ENCODE assay signal across 10 cellular contexts in the genomic region with DNA sequence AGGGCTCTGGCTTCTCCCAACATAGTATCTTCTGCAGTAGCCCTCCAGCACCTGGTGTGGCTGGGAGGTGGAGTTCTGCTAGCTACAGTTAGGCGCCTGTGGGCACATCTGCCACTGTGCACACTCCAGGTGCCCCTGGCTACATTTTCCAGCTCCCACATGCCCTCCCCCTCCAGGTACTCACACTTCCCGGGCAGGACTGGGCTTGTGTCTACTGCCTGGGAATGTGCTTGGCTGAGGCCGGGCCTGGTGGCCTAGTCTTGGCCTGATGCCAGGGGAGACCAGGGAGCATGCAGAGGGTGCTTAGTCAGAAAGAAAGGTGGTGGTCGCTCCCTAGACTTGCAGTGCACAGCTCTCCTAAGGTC. TPM values are rescaled to one million over a fixed set of nuclear protein-coding genes. Genes with fewer than 3 reads are reported as not detected.
DNase-seq lines count a peak whose midpoint lies in the region; ATAC-seq and TF ChIP-seq lines count a peak whose summit lies in the region.
"Had no signal": no experiment of that assay in that cellular context is flagged by ENCODE, and none has a peak within 500 bp of the region (broad histone marks: within the 10 kb centered on the region; RNA-seq: fewer than 3 reads in every experiment).

No MANE protein-coding gene starts in this region.

- no peak overlapping the region for H3K4me3 Mint-ChIP-seq in WTC11

- no peak overlapping the region for H3K56ac ChIP-seq in mesendoderm (ENCODE audit: low read length)

- no peak overlapping the region for H3K18ac ChIP-seq in mesendoderm (ENCODE audit: low read length)

- no peaks in the 10 kb centered on the region for H3K9me3 Mint-ChIP-seq in WTC11

- no peak for TF ChIP-seq CTCF in prostate gland (IDR thresholded peaks at IDR 0.05)
- no peak for TF ChIP-seq CTCF in WTC11 (IDR thresholded peaks at IDR 0.05)

- POLR2A ChIA-PET in WTC11 (lab: Charles Lee), result interaction anchor here (0.6 to 3.6 kb wide), 2 partner anchors 10 to 37 kb away, joined by 3 to 75 read pairs; no protein-coding TSS in a partner anchor

- H3K9ac ChIP-seq in mesendoderm (ENCODE audit: low read length), result no peak overlapping the region

- no peaks in the 10 kb centered on the region for H3K27me3 Mint-ChIP-seq in WTC11 (ENCODE audit: low read depth)

- peaks cover 44% of the 10 kb centered on the region for H3K4me1 Mint-ChIP-seq in WTC11

- peaks cover 20% of the 10 kb centered on the region for H3K4me1 ChIP-seq in prostate gland (replicated peaks)
- peaks cover 10% of the 10 kb centered on the region for H3K4me1 ChIP-seq in mesendoderm (ENCODE audit: control insufficient read depth, low read depth, low read length)

- peaks cover 3% of the 10 kb centered on the region; the same call in 1 of the 2 replicates for H3K36me3 Mint-ChIP-seq in WTC11

- H2BK15ac ChIP-seq in mesendoderm (replicated peaks; ENCODE audit: low read depth), result no peak overlapping the region

- no peaks in the 10 kb centered on the region for H3K9me3 ChIP-seq in prostate gland

- peak; percentile 68 for DNase-seq in Daoy (ENCODE audit: low read depth)
- DNase-seq in NCI-H2196 treated with DMSO at 0.1 percent for 48 hours (lab: John Stamatoyannopoulos, UW; ENCODE audit: unreplicated experiment), result peak; percentile 86
- peak; percentile 74 for DNase-seq in prostate gland (ENCODE audit: low spot score)
- DNase-seq in WTC11 (ENCODE audit: low spot score), result no peak
- no peak for DNase-seq in cerebellar nuclear complex (lab: John Stamatoyannopoulos, UW)
- no peak for DNase-seq in mesendoderm
- DNase-seq: activated T-cell treated with anti-CD3 and anti-CD28 coated beads, Interleukin-2, amount 50 U/mL, for 1 hour had no signal

- H3K4me2 ChIP-seq in mesendoderm (ENCODE audit: low read length), result no peak overlapping the region

- no peak overlapping the region for H2BK5ac ChIP-seq in mesendoderm (ENCODE audit: low read length)

- no peak for ATAC-seq in GM19324 (IDR thresholded peaks at IDR 0.05; ENCODE audit: low FRiP score, unreplicated experiment)
- no peak for ATAC-seq in WTC11

- TF ChIP-seq POLR2A in prostate gland (IDR thresholded peaks at IDR 0.05), result no peak

- H2BK120ac ChIP-seq in mesendoderm (ENCODE audit: low read depth, low read length), result no peak overlapping the region

- no peak overlapping the region for H4K8ac ChIP-seq in mesendoderm (ENCODE audit: low read depth, low read length)

- H3K27me3 ChIP-seq in prostate gland (replicated peaks; ENCODE audit: insufficient read depth) (no peaks in the 10 kb centered on the region), mesendoderm (ENCODE audit: insufficient read depth, low read length, poor library complexity) (no peaks in the 10 kb centered on the region)

- H3K36me3 ChIP-seq in prostate gland (no peaks in the 10 kb centered on the region), mesendoderm (ENCODE audit: control insufficient read depth, insufficient read depth, low read length) (no peaks in the 10 kb centered on the region)

- 25% methylated on average over 4 of the region's 4 CpGs for whole genome bisulfite sequencing in prostate gland
- no CpG with 5 or more reads among the region's 4 CpGs for whole genome bisulfite sequencing in mesendoderm (ENCODE audit: extremely low coverage, insufficient coverage, low lambda C conversion rate)

- H3K79me1 ChIP-seq in mesendoderm (ENCODE audit: low read length), result peaks cover 8% of the 10 kb centered on the region

- no peak overlapping the region for H4K5ac ChIP-seq in mesendoderm (ENCODE audit: low read length)

- H3K27ac Mint-ChIP-seq in WTC11, result no peak overlapping the region

- no peak overlapping the region for H2AK5ac ChIP-seq in mesendoderm (ENCODE audit: low read length)

- H3K4ac ChIP-seq in mesendoderm (ENCODE audit: low read depth, low read length), result no peak overlapping the region

- H3K4me3 ChIP-seq in prostate gland (no peak overlapping the region), mesendoderm (ENCODE audit: low read length) (no peak overlapping the region)

- CTCF ChIA-PET in WTC11 (lab: Charles Lee), result interaction anchor here (3.1 to 3.7 kb wide), 2 partner anchors 12 to 18 kb away, joined by 22 to 31 read pairs; a partner anchor contains a TSS

- H3K27ac ChIP-seq in cingulate gyrus (ENCODE audit: low read depth, low read length), result peak overlapping the region; percentile 96
- peak overlapping the region; percentile 83 to 87 for H3K27ac ChIP-seq in prostate gland
- no peak overlapping the region for H3K27ac ChIP-seq in mesendoderm (ENCODE audit: low read depth, low read length)

- peaks cover 9% of the 10 kb centered on the region for H3K79me2 ChIP-seq in mesendoderm (ENCODE audit: control insufficient read depth, insufficient read depth, low read length)

- H3K23ac ChIP-seq in mesendoderm (ENCODE audit: low read length), result no peak overlapping the region

- intact Hi-C loops in prostate gland (cut with DNase I), result no loop called here

TF ChIP-seq in WTC11, 78 proteins besides CTCF, POLR2A, EP300 and RAD21 (continues in another document):
- TF ChIP-seq ZNF671 (CRISPR knock-in tag; IDR thresholded peaks at IDR 0.05), result no peak
- TF ChIP-seq, protein P1, sequence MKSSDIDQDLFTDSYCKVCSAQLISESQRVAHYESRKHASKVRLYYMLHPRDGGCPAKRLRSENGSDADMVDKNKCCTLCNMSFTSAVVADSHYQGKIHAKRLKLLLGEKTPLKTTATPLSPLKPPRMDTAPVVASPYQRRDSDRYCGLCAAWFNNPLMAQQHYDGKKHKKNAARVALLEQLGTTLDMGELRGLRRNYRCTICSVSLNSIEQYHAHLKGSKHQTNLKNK (CRISPR knock-in tag; IDR thresholded peaks at IDR 0.05), result no peak
- TF ChIP-seq ETV6 (CRISPR knock-in tag; IDR thresholded peaks at IDR 0.05), result no peak
- TF ChIP-seq, protein P2, sequence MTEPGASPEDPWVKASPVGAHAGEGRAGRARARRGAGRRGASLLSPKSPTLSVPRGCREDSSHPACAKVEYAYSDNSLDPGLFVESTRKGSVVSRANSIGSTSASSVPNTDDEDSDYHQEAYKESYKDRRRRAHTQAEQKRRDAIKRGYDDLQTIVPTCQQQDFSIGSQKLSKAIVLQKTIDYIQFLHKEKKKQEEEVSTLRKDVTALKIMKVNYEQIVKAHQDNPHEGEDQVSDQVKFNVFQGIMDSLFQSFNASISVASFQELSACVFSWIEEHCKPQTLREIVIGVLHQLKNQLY (CRISPR knock-in tag; IDR thresholded peaks at IDR 0.05), result no peak
- no peak for TF ChIP-seq GABPB1 (CRISPR knock-in tag; IDR thresholded peaks at IDR 0.05)
- no peak for TF ChIP-seq OVOL2 (CRISPR knock-in tag; IDR thresholded peaks at IDR 0.05; ENCODE audit: borderline replicate concordance)
- TF ChIP-seq, protein P3, sequence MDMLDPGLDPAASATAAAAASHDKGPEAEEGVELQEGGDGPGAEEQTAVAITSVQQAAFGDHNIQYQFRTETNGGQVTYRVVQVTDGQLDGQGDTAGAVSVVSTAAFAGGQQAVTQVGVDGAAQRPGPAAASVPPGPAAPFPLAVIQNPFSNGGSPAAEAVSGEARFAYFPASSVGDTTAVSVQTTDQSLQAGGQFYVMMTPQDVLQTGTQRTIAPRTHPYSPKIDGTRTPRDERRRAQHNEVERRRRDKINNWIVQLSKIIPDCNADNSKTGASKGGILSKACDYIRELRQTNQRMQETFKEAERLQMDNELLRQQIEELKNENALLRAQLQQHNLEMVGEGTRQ (CRISPR knock-in tag; IDR thresholded peaks at IDR 0.05), result no peak
- TF ChIP-seq, protein P4, sequence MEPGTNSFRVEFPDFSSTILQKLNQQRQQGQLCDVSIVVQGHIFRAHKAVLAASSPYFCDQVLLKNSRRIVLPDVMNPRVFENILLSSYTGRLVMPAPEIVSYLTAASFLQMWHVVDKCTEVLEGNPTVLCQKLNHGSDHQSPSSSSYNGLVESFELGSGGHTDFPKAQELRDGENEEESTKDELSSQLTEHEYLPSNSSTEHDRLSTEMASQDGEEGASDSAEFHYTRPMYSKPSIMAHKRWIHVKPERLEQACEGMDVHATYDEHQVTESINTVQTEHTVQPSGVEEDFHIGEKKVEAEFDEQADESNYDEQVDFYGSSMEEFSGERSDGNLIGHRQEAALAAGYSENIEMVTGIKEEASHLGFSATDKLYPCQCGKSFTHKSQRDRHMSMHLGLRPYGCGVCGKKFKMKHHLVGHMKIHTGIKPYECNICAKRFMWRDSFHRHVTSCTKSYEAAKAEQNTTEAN (CRISPR knock-in tag; IDR thresholded peaks at IDR 0.05), result no peak
- TF ChIP-seq, protein P5, sequence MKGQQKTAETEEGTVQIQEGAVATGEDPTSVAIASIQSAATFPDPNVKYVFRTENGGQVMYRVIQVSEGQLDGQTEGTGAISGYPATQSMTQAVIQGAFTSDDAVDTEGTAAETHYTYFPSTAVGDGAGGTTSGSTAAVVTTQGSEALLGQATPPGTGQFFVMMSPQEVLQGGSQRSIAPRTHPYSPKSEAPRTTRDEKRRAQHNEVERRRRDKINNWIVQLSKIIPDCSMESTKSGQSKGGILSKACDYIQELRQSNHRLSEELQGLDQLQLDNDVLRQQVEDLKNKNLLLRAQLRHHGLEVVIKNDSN (CRISPR knock-in tag; IDR thresholded peaks at IDR 0.05), result no peak

RNA-seq across cellular contexts. Expression of a gene that starts 15.9 kb away (rescaled TPM):
- 36.8 and 44.7 TPM in 2 replicates for total RNA-seq in Daoy (2014; rRNA removed; shearing (Covaris generic))
- 100 to 1,000 TPM in 1 of 2 donors, 10 to 100 TPM in 1; 74.5 to 113 TPM for total RNA-seq in prostate gland
- total RNA-seq in WTC11 (2021), result 70.4 to 83.1 TPM (median 71.5 TPM) in 3 replicates
- polyA plus RNA-seq in mesendoderm (2013, experiment 1 of 2), result 35.1 TPM
- 34.9 TPM for polyA plus RNA-seq in mesendoderm (2013, experiment 2 of 2)

RNA-seq across cellular contexts. Expression of a gene that starts 51.1 kb away (rescaled TPM):
- total RNA-seq in Daoy (2014; rRNA removed; shearing (Covaris generic)), result 131 and 135 TPM in 2 replicates
- 100 to 1,000 TPM; 108 to 132 TPM for total RNA-seq in prostate gland
- 134 to 154 TPM (median 141 TPM) in 3 replicates for total RNA-seq in WTC11 (2021)
- polyA plus RNA-seq in mesendoderm (2013, experiment 1 of 2), result 171 TPM
- 167 TPM for polyA plus RNA-seq in mesendoderm (2013, experiment 2 of 2)

RNA-seq across cellular contexts. Expression of a gene that starts 56.2 kb away (rescaled TPM):
- not detected in 2 replicates for total RNA-seq in Daoy (2014; rRNA removed; shearing (Covaris generic))
- total RNA-seq in prostate gland, result 1 to 10 TPM in 1 of 2 donors, not detected in 1; 2.4 TPM
- 0.09 TPM in 1 of 3 replicates, not detected in the others for total RNA-seq in WTC11 (2021)
- not detected for polyA plus RNA-seq in mesendoderm (2013, experiment 1 of 2)
- polyA plus RNA-seq in mesendoderm (2013, experiment 2 of 2), result not detected
- total RNA-seq: lower leg skin had no signal

RNA-seq across cellular contexts. Expression of a gene that starts 57.5 kb away (rescaled TPM):
- 28.4 and 28.6 TPM in 2 replicates for total RNA-seq in Daoy (2014; rRNA removed; shearing (Covaris generic))
- total RNA-seq in prostate gland, result 10 to 100 TPM; 38.9 to 48.4 TPM
- 6.2 to 11.1 TPM (median 10.9 TPM) in 3 replicates for total RNA-seq in WTC11 (2021)
- 16.5 TPM for polyA plus RNA-seq in mesendoderm (2013, experiment 1 of 2)
- 15.3 TPM for polyA plus RNA-seq in mesendoderm (2013, experiment 2 of 2)

Comparison
In these comparisons a context has a peak if more than half of its experiments do, and no peak if none do; other contexts are left out.
1. DNase-seq: peak in Daoy (single experiment), NCI-H2196 treated with DMSO at 0.1 percent for 48 hours (single experiment) and prostate gland (single experiment); none in WTC11 (single experiment), cerebellar nuclear complex (0 of 2) and mesendoderm (single experiment).